ENCODE assay signal across 8 cellular contexts in the genomic region with DNA sequence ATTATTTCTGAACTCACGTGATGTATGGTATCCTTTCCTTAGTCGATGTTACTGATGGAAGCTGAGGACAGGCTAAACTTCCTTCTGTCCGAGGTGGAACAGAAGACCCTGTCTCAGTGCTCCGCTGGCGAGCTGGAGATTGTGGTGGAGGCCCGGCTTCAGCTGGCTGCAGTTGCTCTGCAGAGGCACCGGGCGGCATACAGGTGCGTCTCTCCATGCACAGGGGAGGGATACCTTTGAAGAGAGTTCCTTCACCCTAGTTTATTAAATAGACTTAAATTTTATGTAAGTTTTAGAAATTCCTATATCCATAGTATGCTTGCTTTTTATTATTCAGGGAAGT.
A peak's percentile ranks its signal among the peaks of the same experiment; 100 is the strongest.
DNase-seq lines count a peak whose midpoint lies in the region; ATAC-seq and TF ChIP-seq lines count a peak whose summit lies in the region.

No MANE protein-coding gene starts in this region.

- H3K36me3 Mint-ChIP-seq in T-helper 1 cell treated with Interleukin-12 subunit alpha and Interleukin-12 subunit beta and Interleukin-4 antibody, amounts not matched to agents 30 μg/mL and 1 μg/mL, for 36 hours (ENCODE audit: low read depth): no peaks in the 10 kb centered on the region
- H3K36me3 Mint-ChIP-seq in endodermal cell (ENCODE audit: low read depth): no peaks in the 10 kb centered on the region

- TF ChIP-seq CTCF in endodermal cell (conservative IDR thresholded peaks at IDR 0.05): peak; percentile 63
- TF ChIP-seq CTCF in psoas muscle (IDR thresholded peaks at IDR 0.05): no peak

- no peaks in the 10 kb centered on the region for H3K27me3 ChIP-seq in endodermal cell (ENCODE audit: control insufficient read depth, insufficient read depth, low read length, poor library complexity, severe bottlenecking)
- H3K27me3 ChIP-seq in psoas muscle (ENCODE audit: insufficient read depth in 3 of 3, low read length in 2 of 3): no peaks in the 10 kb centered on the region

- no peaks in the 10 kb centered on the region for H3K9me3 Mint-ChIP-seq in T-helper 1 cell treated with Interleukin-12 subunit alpha and Interleukin-12 subunit beta and Interleukin-4 antibody, amounts not matched to agents 30 μg/mL and 1 μg/mL, for 36 hours
- no peaks in the 10 kb centered on the region for H3K9me3 Mint-ChIP-seq in endodermal cell

- H3K9me3 ChIP-seq in endodermal cell (ENCODE audit: control insufficient read depth, low read length) (no peaks in the 10 kb centered on the region), psoas muscle (no peaks in the 10 kb centered on the region)

- H3K36me3 ChIP-seq in endodermal cell (ENCODE audit: control insufficient read depth, insufficient read depth, low read length) (no peaks in the 10 kb centered on the region), psoas muscle (ENCODE audit: insufficient read depth in 1 of 2, low read depth in 1 of 2) (no peaks in the 10 kb centered on the region)

- H3K4me1 Mint-ChIP-seq in T-helper 1 cell treated with Interleukin-12 subunit alpha and Interleukin-12 subunit beta and Interleukin-4 antibody, amounts not matched to agents 30 μg/mL and 1 μg/mL, for 36 hours (ENCODE audit: low read depth): peaks cover 6% of the 10 kb centered on the region
- no peaks in the 10 kb centered on the region for H3K4me1 Mint-ChIP-seq in endodermal cell

- H3K27me3 Mint-ChIP-seq in T-helper 1 cell treated with Interleukin-12 subunit alpha and Interleukin-12 subunit beta and Interleukin-4 antibody, amounts not matched to agents 30 μg/mL and 1 μg/mL, for 36 hours (ENCODE audit: low read depth): no peaks in the 10 kb centered on the region
- no peaks in the 10 kb centered on the region for H3K27me3 Mint-ChIP-seq in endodermal cell (ENCODE audit: insufficient read depth)

- H3K4me1 ChIP-seq in endodermal cell (ENCODE audit: control insufficient read depth, insufficient read depth, low read length) (no peaks in the 10 kb centered on the region), psoas muscle (no peaks in the 10 kb centered on the region)

- H3K4me3 ChIP-seq in endodermal cell (ENCODE audit: low read length) (no peak overlapping the region), psoas muscle (peak overlapping the region; percentile 64)

- WGBS in endodermal cell (ENCODE audit: insufficient coverage in 1 of 2, insufficient read length in 1 of 2), 2 experiments: 93 to 94% methylated on average over 2 to 9 of the region's 9 CpGs
- 48 to 59% (median 56%) methylated on average over 9 of the region's 9 CpGs for WGBS in psoas muscle, 3 donors

- H3K27ac ChIP-seq in endodermal cell (ENCODE audit: low read depth, low read length) (no peak overlapping the region), psoas muscle (peak overlapping the region; percentile 30)

- H3K9ac ChIP-seq in endodermal cell (ENCODE audit: extremely low read depth, low read length, poor library complexity, severe bottlenecking): no peak overlapping the region

- H3K4me3 Mint-ChIP-seq in T-helper 1 cell treated with Interleukin-12 subunit alpha and Interleukin-12 subunit beta and Interleukin-4 antibody, amounts not matched to agents 30 μg/mL and 1 μg/mL, for 36 hours: peak overlapping the region; percentile 89
- H3K4me3 Mint-ChIP-seq in endodermal cell: no peak overlapping the region

- intact Hi-C loops in psoas muscle (cut with DNase I): no loop called here

- H3K27ac Mint-ChIP-seq in T-helper 1 cell treated with Interleukin-12 subunit alpha and Interleukin-12 subunit beta and Interleukin-4 antibody, amounts not matched to agents 30 μg/mL and 1 μg/mL, for 36 hours: peak overlapping the region; percentile 94
- H3K27ac Mint-ChIP-seq in endodermal cell: no peak overlapping the region

- ATAC-seq in GM21390 (IDR thresholded peaks at IDR 0.05; ENCODE audit: unreplicated experiment): peak; percentile 62
- peak; percentile 59 for ATAC-seq in HG03565 (IDR thresholded peaks at IDR 0.05; ENCODE audit: unreplicated experiment)
- ATAC-seq in psoas muscle: no peak

- peak; percentile 24 for DNase-seq in GM03348 (ENCODE audit: low spot score)
- DNase-seq in endodermal cell: peak; percentile 74
- no peak for DNase-seq in psoas muscle
- DNase-seq in ureter (ENCODE audit: low spot score): no peak
- no peak for DNase-seq in NCI-H128 (lab: John Stamatoyannopoulos, UW; ENCODE audit: unreplicated experiment)

Comparison
In these comparisons a context has a peak if more than half of its experiments do, and no peak if none do; other contexts are left out.
1. DNase-seq: peak in GM03348 (single experiment) and endodermal cell (single experiment); none in psoas muscle (0 of 2), ureter (single experiment) and NCI-H128 (single experiment).
2. ATAC-seq: peak in GM21390 (single experiment) and HG03565 (single experiment); none in psoas muscle (0 of 4).